In the genomic region with DNA sequence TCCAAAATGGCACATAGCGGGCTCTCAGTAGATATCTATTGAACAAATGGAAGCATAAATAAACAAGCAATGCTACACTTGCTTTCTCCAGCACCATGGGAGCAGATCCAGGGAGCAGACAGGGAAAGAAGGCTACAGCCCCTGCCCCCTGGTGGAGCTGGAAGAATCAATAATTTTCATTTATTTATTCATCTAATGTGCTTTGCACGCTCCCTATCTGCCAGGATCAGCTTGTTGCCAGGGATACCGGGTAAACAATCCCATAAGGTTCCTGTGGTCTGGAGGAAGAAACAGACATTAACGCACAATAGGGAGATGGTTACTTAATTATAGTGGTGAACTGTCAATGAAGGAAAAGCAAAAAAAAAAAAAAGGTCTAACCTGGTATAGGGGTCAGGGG, we compare ENCODE assay signal across 10 cellular contexts. TPM values are rescaled to one million over a fixed set of nuclear protein-coding genes. Genes with fewer than 3 reads are reported as not detected.
DNase-seq lines count a peak whose midpoint lies in the region; ATAC-seq, FAIRE-seq and TF ChIP-seq lines count a peak whose summit lies in the region.
"Had no signal": no experiment of that assay in that cellular context is flagged by ENCODE, and none has a peak within 500 bp of the region (broad histone marks: within the 10 kb centered on the region; RNA-seq: fewer than 3 reads in every experiment).

No MANE protein-coding gene starts in this region.

- CTCF ChIA-PET in PC-3 (lab: Charles Lee), result no interaction called here

- POLR2A ChIA-PET in PC-3 (lab: Charles Lee; ENCODE audit: unreplicated experiment), result interaction anchor here (0.5 kb wide), 1 partner anchor 41 kb away, joined by 3 read pairs; no protein-coding TSS in a partner anchor

- no peaks in the 10 kb centered on the region for H4K20me1 ChIP-seq in PC-3 (ENCODE audit: low read length)

- no peak overlapping the region for H3K4me2 ChIP-seq in PC-3 (ENCODE audit: low read length)

- no peak for FAIRE-seq in H54 (lab: Jason Lieb, UNC)

- H3K4me3 Mint-ChIP-seq in HFFc6, result no peak overlapping the region
- H3K4me3 Mint-ChIP-seq: natural killer cell treated with Interleukin-12 subunit alpha and Interleukin-12 subunit beta and Interleukin-15 and Interleukin-18, amount 100 ng/mL, for 72 hours had no signal

- H3K27me3 ChIP-seq in PC-3 (ENCODE audit: low read length) (no peaks in the 10 kb centered on the region), H7 (ENCODE audit: control insufficient read depth, insufficient read depth, low read length) (no peaks in the 10 kb centered on the region)

- H3K79me2 ChIP-seq in PC-3 (ENCODE audit: low read length), result no peaks in the 10 kb centered on the region

- no peak for TF ChIP-seq POLR2A in H54 (IDR thresholded peaks at IDR 0.05; ENCODE audit: low read depth, low read length)

- peaks cover 12% of the 10 kb centered on the region for H3K27me3 Mint-ChIP-seq in HFFc6 (ENCODE audit: insufficient read depth)
- H3K27me3 Mint-ChIP-seq: natural killer cell treated with Interleukin-12 subunit alpha and Interleukin-12 subunit beta and Interleukin-15 and Interleukin-18, amount 100 ng/mL, for 72 hours had no signal

- H3K27ac Mint-ChIP-seq in HFFc6, result peak overlapping the region; percentile 71

- H2AFZ ChIP-seq in PC-3 (ENCODE audit: low read length), result no peak overlapping the region

- H3K9me3 Mint-ChIP-seq in HFFc6, result peaks cover 7% of the 10 kb centered on the region

- H3K9ac ChIP-seq in PC-3 (ENCODE audit: low read length), result no peak overlapping the region

- no peaks in the 10 kb centered on the region for H3K36me3 ChIP-seq in PC-3 (ENCODE audit: low read depth, low read length)
- H3K36me3 ChIP-seq in H7 (replicated peaks; ENCODE audit: control insufficient read depth, insufficient read depth, low read length), result no peaks in the 10 kb centered on the region

- ATAC-seq in PC-3, result peak; percentile 88
- peak; percentile 77 for ATAC-seq in sciatic nerve
- ATAC-seq in GM19455 (IDR thresholded peaks at IDR 0.05; ENCODE audit: unreplicated experiment), result no peak

- H3K4me3 ChIP-seq in PC-3 (ENCODE audit: low read length) (no peak overlapping the region), fibroblast of mammary gland (ENCODE audit: control insufficient read depth, low read depth, low read length) (no peak overlapping the region), H7 (ENCODE audit: insufficient read depth, low read depth, low read length) (no peak overlapping the region)

- H3K4me1 ChIP-seq in PC-3 (ENCODE audit: insufficient read depth, low read length), result 0 out of 2 replicates have a peak, but pooled peaks cover 3% of the 10 kb centered on the region

- peak; percentile 72 for DNase-seq in HFFc6
- DNase-seq in PC-3, result peak; percentile 63
- DNase-seq in fibroblast of mammary gland (ENCODE audit: low read depth), result peak; percentile 73
- DNase-seq in sciatic nerve (ENCODE audit: low spot score), result no peak
- DNase-seq in H7, result no peak
- DNase-seq in H54 (ENCODE audit: insufficient read length, low spot score), result no peak
- DNase-seq in activated CD4-positive, alpha-beta T cell treated with anti-CD3 and anti-CD28 coated beads for 1 hour, result no peak
- DNase-seq: activated T-cell treated with anti-CD3 and anti-CD28 coated beads for 4 hours had no signal

- no peaks in the 10 kb centered on the region for H3K9me3 ChIP-seq in PC-3 (ENCODE audit: low read length)

- H3K27ac ChIP-seq in PC-3 (ENCODE audit: low read length), result no peak overlapping the region

- H3F3A ChIP-seq in PC-3 (ENCODE audit: low read length, unreplicated experiment), result no peaks in the 10 kb centered on the region

- intact Hi-C loops in PC-3 (cut with micrococcal nuclease) (loop anchor here (2.0 kb wide), 1 partner anchor 93 kb away; no protein-coding TSS in a partner anchor), sciatic nerve (cut with DNase I) (no loop called here)

- peaks cover 1% of the 10 kb centered on the region; the same call in 1 of the 2 replicates for H3K36me3 Mint-ChIP-seq in HFFc6 (ENCODE audit: low read depth)

- TF ChIP-seq CTCF in HFFc6 (IDR thresholded peaks at IDR 0.05) (peak; percentile 75), PC-3 (conservative IDR thresholded peaks at IDR 0.05; ENCODE audit: low read depth, low read length) (peak; percentile 62; the same call in 1 of the 2 replicates), fibroblast of mammary gland (conservative IDR thresholded peaks at IDR 0.05; ENCODE audit: control insufficient read depth, insufficient read depth, low read depth, low read length) (peak; percentile 52)

- peaks cover 7% of the 10 kb centered on the region for H3K4me1 Mint-ChIP-seq in HFFc6 (ENCODE audit: low read depth)

- BruUV-seq in PC-3 (replicated peaks; lab: Mats Ljungman, UMichigan), result no TSS peak

- H3K9me2 ChIP-seq in PC-3 (replicated peaks; ENCODE audit: low read length), result no peaks in the 10 kb centered on the region

RNA-seq across cellular contexts. Expression of gene CLASP1, which starts 40.1 kb away (rescaled TPM):
- 10 to 100 TPM; 38.2 to 49.0 (median 41.1) TPM for total RNA-seq in HFFc6 (2021; fragmentation: NEBNext Ultra II Directional; extraction: Animal tissue kit (Norgen Biotek cat#: 25700))
- 24.3 and 27.0 TPM in 2 replicates for total RNA-seq in PC-3 (2014; rRNA removed)
- 72.7 TPM for total RNA-seq in sciatic nerve
- total RNA-seq in H7 (2014; rRNA removed; shearing (Covaris generic)), result 22.9 and 33.1 TPM in 2 replicates

RNA-seq across cellular contexts. Expression of gene NIFK, which starts 47.3 kb away (rescaled TPM):
- total RNA-seq in HFFc6 (2021; fragmentation: NEBNext Ultra II Directional; extraction: Animal tissue kit (Norgen Biotek cat#: 25700)), result 10 to 100 TPM; 67.2 to 82.4 (median 73.3) TPM
- total RNA-seq in PC-3 (2014; rRNA removed) (42.1 and 64.1 TPM in 2 replicates), sciatic nerve (35.7 TPM)
- total RNA-seq in H7 (2014; rRNA removed; shearing (Covaris generic)), result 84.7 and 84.8 TPM in 2 replicates

Comparison
In these comparisons a context has a peak if more than half of its experiments do, and no peak if none do; other contexts are left out.
1. DNase-seq: peak in HFFc6 (single experiment), PC-3 (single experiment) and fibroblast of mammary gland (single experiment); none in sciatic nerve (single experiment), H7 (single experiment), H54 (single experiment) and activated CD4-positive, alpha-beta T cell treated with anti-CD3 and anti-CD28 coated beads for 1 hour (single experiment).
2. Peak in every context shown above with its lines, with median percentiles within 50 percentile points of each other: CTCF ChIP-seq.